In genomic region chr7:12771378-12771877, GRCh38 we compare ENCODE assay signal across 8 cellular contexts.
A peak's percentile ranks its signal among the peaks of the same experiment; 100 is the strongest.
DNase-seq lines count a peak whose midpoint lies in the region; ATAC-seq and TF ChIP-seq lines count a peak whose summit lies in the region.

No MANE protein-coding gene starts in this region.

- WGBS in GM23248 (ENCODE audit: low coverage in 1 of 2, low lambda C conversion rate in 2 of 2, missing lambda C conversion rate in 2 of 2), 2 experiments: 5 to 7% methylated on average over 7 of the region's 7 CpGs
- no CpG with 5 or more reads among the region's 7 CpGs for WGBS in trophoblast cell (ENCODE audit: extremely low coverage, insufficient coverage, insufficient read length)

- H2AK5ac ChIP-seq in trophoblast cell (ENCODE audit: low read length): no peak overlapping the region

- no peaks in the 10 kb centered on the region for H3K27me3 ChIP-seq in GM23248 (replicated peaks; ENCODE audit: insufficient read depth)
- H3K27me3 ChIP-seq in trophoblast cell (ENCODE audit: insufficient read depth, low read length): no peaks in the 10 kb centered on the region

- H3K4me1 ChIP-seq in GM23248 (ENCODE audit: insufficient read depth) (peaks cover 28% of the 10 kb centered on the region), trophoblast cell (ENCODE audit: control insufficient read depth in 1 of 2, insufficient read depth in 2 of 2, low read length in 2 of 2) (peaks cover 0 to 3% of the 10 kb centered on the region in 2 experiments)

- H4K20me1 ChIP-seq in GM23248 (ENCODE audit: insufficient read depth): no peaks in the 10 kb centered on the region

- H4K8ac ChIP-seq in trophoblast cell (ENCODE audit: low read depth, low read length): no peak overlapping the region

- no peak overlapping the region for H2BK120ac ChIP-seq in trophoblast cell (ENCODE audit: insufficient read depth, low read length, poor library complexity)

- no peaks in the 10 kb centered on the region for H3K9me2 ChIP-seq in GM23248 (ENCODE audit: insufficient read depth)

- no peak overlapping the region for H3K18ac ChIP-seq in trophoblast cell (ENCODE audit: low read length)

- no peak for TF ChIP-seq CTCF in fibroblast of mammary gland (conservative IDR thresholded peaks at IDR 0.05; ENCODE audit: control insufficient read depth, insufficient read depth, low read depth, low read length)

- no peak overlapping the region for H3K23ac ChIP-seq in trophoblast cell (ENCODE audit: low read length)

- H3K4me2 ChIP-seq in GM23248 (ENCODE audit: unreplicated experiment): peak overlapping the region; percentile 64
- H3K4me2 ChIP-seq in trophoblast cell (ENCODE audit: low read length): no peak overlapping the region

- no peak overlapping the region for H2BK5ac ChIP-seq in trophoblast cell (ENCODE audit: low read depth, low read length, poor library complexity)

- H3K27ac ChIP-seq in GM23248 (no peak overlapping the region), trophoblast cell (ENCODE audit: low read depth, low read length) (no peak overlapping the region)

- H4K91ac ChIP-seq in trophoblast cell (ENCODE audit: low read depth, low read length): no peak overlapping the region

- H3K9me3 ChIP-seq in GM23248 (ENCODE audit: low read depth): no peaks in the 10 kb centered on the region
- no peaks in the 10 kb centered on the region for H3K9me3 ChIP-seq in trophoblast cell (ENCODE audit: insufficient read depth, low read depth, low read length)

- H3K36me3 ChIP-seq in GM23248 (ENCODE audit: low read depth): no peaks in the 10 kb centered on the region
- H3K36me3 ChIP-seq in trophoblast cell (ENCODE audit: control insufficient read depth in 1 of 2, insufficient read depth in 2 of 2, low read length in 2 of 2): no peaks in the 10 kb centered on the region

- 0 out of 2 replicates have a peak, but pooled peaks cover 6% of the 10 kb centered on the region for H3F3A ChIP-seq in GM23248 (ENCODE audit: insufficient read depth)

- in situ Hi-C loops in GM23248 (cut with MboI): no loop called here

- no peak overlapping the region for H2BK12ac ChIP-seq in trophoblast cell (ENCODE audit: low read length)

- H3K14ac ChIP-seq in trophoblast cell (ENCODE audit: low read length): no peak overlapping the region

- no peak overlapping the region for H3K4ac ChIP-seq in trophoblast cell (ENCODE audit: low read depth, low read length)

- H2AFZ ChIP-seq in GM23248: peak overlapping the region; percentile 78
- no peak overlapping the region for H2AFZ ChIP-seq in trophoblast cell (ENCODE audit: insufficient read depth, low read length, poor library complexity)

- H3K79me1 ChIP-seq in trophoblast cell (ENCODE audit: low read length): peaks cover 2% of the 10 kb centered on the region

- H3K9ac ChIP-seq in GM23248 (no peak overlapping the region), trophoblast cell (ENCODE audit: low read length) (no peak overlapping the region)

- no peak for ATAC-seq in HG03457 (IDR thresholded peaks at IDR 0.05; ENCODE audit: unreplicated experiment)

- no peak overlapping the region for H4K12ac ChIP-seq in trophoblast cell (ENCODE audit: low read depth, low read length)

- no peaks in the 10 kb centered on the region for H3K79me2 ChIP-seq in GM23248 (ENCODE audit: insufficient read depth)
- no peaks in the 10 kb centered on the region for H3K79me2 ChIP-seq in trophoblast cell (ENCODE audit: control insufficient read depth, insufficient read depth, low read length, poor library complexity)

- intact Hi-C loops in posterior cingulate gyrus (cut with DNase I): no loop called here

- H3K4me3 ChIP-seq in GM23248: peak overlapping the region; percentile 55
- no peak overlapping the region for H3K4me3 ChIP-seq in fibroblast of mammary gland (ENCODE audit: control insufficient read depth, low read depth, low read length)
- H3K4me3 ChIP-seq in trophoblast cell (ENCODE audit: low read depth, low read length): no peak overlapping the region

- peak; percentile 33 for DNase-seq in GM23248
- DNase-seq in NCI-H510A (lab: John Stamatoyannopoulos, UW): peak; percentile 13
- DNase-seq in fibroblast of mammary gland (ENCODE audit: low read depth): peak; percentile 53
- peak in 6 of 10 donors; percentile 12 to 72 (median 38) for DNase-seq in posterior cingulate gyrus
- no peak for DNase-seq in NOMO-1 (lab: John Stamatoyannopoulos, UW; ENCODE audit: unreplicated experiment in 2 of 2)
- DNase-seq in NCI-H82 (lab: John Stamatoyannopoulos, UW): no peak
- no peak for DNase-seq in trophoblast cell

Comparison
In these comparisons a context has a peak if more than half of its experiments do, and no peak if none do; other contexts are left out.
1. DNase-seq: peak in GM23248 (single experiment), NCI-H510A (single experiment), fibroblast of mammary gland (single experiment) and posterior cingulate gyrus (6 of 10); none in NOMO-1 (0 of 2), NCI-H82 (single experiment) and trophoblast cell (0 of 2).